ENCODE assay signal across 12 cellular contexts in genomic region chr22:36838119-36839030, GRCh38. TPM values are rescaled to one million over a fixed set of nuclear protein-coding genes. Genes with fewer than 3 reads are reported as not detected.
"Had no signal": no experiment of that assay in that cellular context is flagged by ENCODE, and none has a peak within 500 bp of the region (broad histone marks: within the 10 kb centered on the region; RNA-seq: fewer than 3 reads in every experiment).

No MANE protein-coding gene starts in this region.

- H3K9me3 ChIP-seq: vagina had no signal

- H3K4me3 ChIP-seq: lung, skin epidermis, vagina had no signal

- H3K27ac ChIP-seq: brain microvascular endothelial cell, skin epidermis, vagina had no signal

- H3K27me3 ChIP-seq: brain microvascular endothelial cell, vagina had no signal

- H3K4me1 ChIP-seq: vagina had no signal

- DNase-seq: activated effector memory CD4-positive, alpha-beta T cell treated with anti-CD3 and anti-CD28 coated beads, Interleukin-2, amount 50 U/mL, for 16 hours; activated T-cell treated with anti-CD3 and anti-CD28 coated beads, Interleukin-2, amount 50 U/mL, for 24 hours; brain microvascular endothelial cell; endodermal cell; naive thymus-derived CD4-positive, alpha-beta T cell; posterior cingulate gyrus had no signal

- ATAC-seq: naive thymus-derived CD4-positive, alpha-beta T cell had no signal

- H3K36me3 ChIP-seq: brain microvascular endothelial cell, vagina had no signal

RNA-seq across cellular contexts. Expression of gene PVALB, which starts 21.5 kb away (rescaled TPM):
- total RNA-seq: chondrocyte; dermis microvascular lymphatic vessel endothelial cell; endodermal cell; naive thymus-derived CD4-positive, alpha-beta T cell; vagina had no signal
- polyA plus RNA-seq: esophagus; naive thymus-derived CD4-positive, alpha-beta T cell had no signal

RNA-seq across cellular contexts. Expression of gene NCF4, which starts 22.4 kb away (rescaled TPM):
- total RNA-seq: chondrocyte, dermis microvascular lymphatic vessel endothelial cell, endodermal cell had no signal
